ENCODE assay signal across 13 cellular contexts in the genomic region with DNA sequence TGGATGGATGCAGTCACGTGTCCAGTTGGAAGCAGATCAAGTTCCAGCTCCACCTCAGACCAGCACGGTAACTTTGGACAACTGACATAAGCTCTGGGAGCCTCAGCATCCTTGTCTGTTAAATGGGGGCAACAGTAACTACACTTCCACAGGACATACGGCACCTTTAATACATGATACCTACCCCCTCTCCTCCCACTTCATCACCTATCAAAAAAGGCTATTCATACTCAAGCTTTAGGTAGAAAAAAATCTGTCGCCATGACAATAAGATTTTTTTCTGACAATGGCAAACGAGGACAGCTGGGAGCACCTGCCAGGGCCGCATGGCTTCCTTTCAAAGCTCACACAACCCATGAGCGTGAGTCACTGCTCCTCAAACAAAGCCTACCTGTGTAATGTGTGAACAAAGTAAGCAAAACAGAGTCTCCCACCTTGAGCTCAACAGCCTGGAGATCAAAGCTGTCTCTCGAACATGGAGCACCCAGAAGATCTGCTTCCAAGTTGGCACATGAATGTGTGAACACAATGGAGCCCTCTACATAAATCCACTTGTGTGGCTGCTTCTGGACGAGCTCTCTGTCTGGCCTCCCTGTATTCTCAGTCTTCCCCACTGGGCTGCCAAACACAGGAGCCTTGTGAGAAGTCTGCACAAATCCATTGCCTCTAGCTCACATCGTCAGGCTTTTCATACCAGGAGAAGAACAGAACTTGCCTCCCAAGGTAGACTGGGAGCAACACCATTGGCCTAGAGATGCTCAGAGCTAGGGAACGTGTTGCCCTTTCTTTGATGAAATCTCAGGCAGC.
DNase-seq lines count a peak whose midpoint lies in the region; TF ChIP-seq lines count a peak whose summit lies in the region.
"Had no signal": no experiment of that assay in that cellular context is flagged by ENCODE, and none has a peak within 500 bp of the region (broad histone marks: within the 10 kb centered on the region; RNA-seq: fewer than 3 reads in every experiment).

No MANE protein-coding gene starts in this region.

- no peaks in the 10 kb centered on the region for H3K9me2 ChIP-seq in OCI-LY7 (ENCODE audit: insufficient read depth, low read length)

- no peaks in the 10 kb centered on the region for H3K79me2 ChIP-seq in OCI-LY7 (ENCODE audit: insufficient read depth, low read depth, low read length)

- H3K4me1 ChIP-seq in colonic mucosa (no peaks in the 10 kb centered on the region), OCI-LY7 (ENCODE audit: insufficient read depth, low read length, poor library complexity, severe bottlenecking) (no peaks in the 10 kb centered on the region)
- H3K4me1 ChIP-seq: heart right ventricle, testis had no signal

- POLR2A ChIA-PET in OCI-LY7 (lab: Charles Lee) = interaction anchor here (0.5 kb wide), 1 partner anchor 773 kb away, joined by 4 read pairs; no protein-coding TSS in a partner anchor

- H3K9me3 ChIP-seq in colonic mucosa (no peaks in the 10 kb centered on the region), OCI-LY7 (ENCODE audit: low read length) (no peaks in the 10 kb centered on the region)
- H3K9me3 ChIP-seq: heart right ventricle, testis had no signal

- no peaks in the 10 kb centered on the region for H3K36me3 ChIP-seq in colonic mucosa
- no peaks in the 10 kb centered on the region for H3K36me3 ChIP-seq in OCI-LY7 (ENCODE audit: insufficient read depth, low read length)
- H3K36me3 ChIP-seq: heart right ventricle had no signal

- no peak overlapping the region for H3K4me3 ChIP-seq in colonic mucosa
- H3K4me3 ChIP-seq in OCI-LY7 (ENCODE audit: low read depth, low read length, poor library complexity, severe bottlenecking) = no peak overlapping the region
- H3K4me3 ChIP-seq: heart right ventricle, testis had no signal

- peak; percentile 66 for DNase-seq in DMS79 (lab: John Stamatoyannopoulos, UW)
- DNase-seq in NCI-H2196 treated with DMSO at 0.1 percent for 48 hours (lab: John Stamatoyannopoulos, UW; ENCODE audit: unreplicated experiment) = peak; percentile 84
- peak; percentile 53 for DNase-seq in colonic mucosa
- DNase-seq in pons (ENCODE audit: low spot score) = peak; percentile 40
- no peak for DNase-seq in stimulated activated CD4-positive, alpha-beta T cell treated with anti-CD3 and anti-CD28 coated beads, Interleukin-4, amount 100 ng/mL, for 1 hour
- DNase-seq in OCI-LY7 (ENCODE audit: low spot score) = no peak
- no peak for DNase-seq in NCI-H1048 (lab: John Stamatoyannopoulos, UW)
- no peak for DNase-seq in superior temporal gyrus (ENCODE audit: extremely low spot score)
- DNase-seq: dermis blood vessel endothelial cell, heart right ventricle, KBM-7, retina, testis had no signal

- H3K27me3 ChIP-seq in colonic mucosa = no peaks in the 10 kb centered on the region
- H3K27me3 ChIP-seq: testis had no signal

- CTCF ChIA-PET in OCI-LY7 (lab: Charles Lee; ENCODE audit: unreplicated experiment) = no interaction called here

- TF ChIP-seq CTCF in colonic mucosa (IDR thresholded peaks at IDR 0.05) (no peak), OCI-LY7 (conservative IDR thresholded peaks at IDR 0.05; ENCODE audit: low read length) (no peak)

- no peak overlapping the region for H3K27ac ChIP-seq in colonic mucosa
- no peak overlapping the region for H3K27ac ChIP-seq in OCI-LY7 (ENCODE audit: low read depth, low read length, poor library complexity, severe bottlenecking)
- H3K27ac ChIP-seq: heart right ventricle, testis had no signal

- no peak overlapping the region for H3K9ac ChIP-seq in colonic mucosa (ENCODE audit: low read depth in 2 of 2, low read length in 2 of 2)

- H2AFZ ChIP-seq in OCI-LY7 (ENCODE audit: low read length) = no peak overlapping the region

- no peak overlapping the region for H3K4me2 ChIP-seq in OCI-LY7 (ENCODE audit: low read length)

- no TSS peak for BruUV-seq in OCI-LY7 (replicated peaks; lab: Mats Ljungman, UMichigan)

- H4K20me1 ChIP-seq in OCI-LY7 (ENCODE audit: insufficient read depth, low read length) = no peaks in the 10 kb centered on the region

- intact Hi-C loops in colonic mucosa (cut with DNase I) (no loop called here), OCI-LY7 (cut with micrococcal nuclease; ENCODE audit: unreplicated experiment) (no loop called here)

Comparison
In these comparisons a context has a peak if more than half of its experiments do, and no peak if none do; other contexts are left out.
1. DNase-seq: peak in DMS79 (single experiment), NCI-H2196 treated with DMSO at 0.1 percent for 48 hours (single experiment), colonic mucosa (single experiment) and pons (single experiment); none in stimulated activated CD4-positive, alpha-beta T cell treated with anti-CD3 and anti-CD28 coated beads, Interleukin-4, amount 100 ng/mL, for 1 hour (single experiment), OCI-LY7 (single experiment), NCI-H1048 (single experiment) and superior temporal gyrus (single experiment).